Comparison of ENCODE assay signal across 26 cellular contexts in genomic region chr10:133085251-133086125, GRCh38. TPM values are rescaled to one million over a fixed set of nuclear protein-coding genes. Genes with fewer than 3 reads are reported as not detected.
"Had no signal": no experiment of that assay in that cellular context is flagged by ENCODE, and none has a peak within 500 bp of the region (broad histone marks: within the 10 kb centered on the region; RNA-seq: fewer than 3 reads in every experiment).

No MANE protein-coding gene starts in this region.

- H3K36me3 Mint-ChIP-seq: activated naive CD8-positive, alpha-beta T cell treated with anti-CD3 and anti-CD28 coated beads, Interleukin-2, amount 10 ng/mL, durations not matched to agents 7 days and 5 days; WTC11 had no signal

- H3K4me1 Mint-ChIP-seq: activated naive CD8-positive, alpha-beta T cell treated with anti-CD3 and anti-CD28 coated beads, Interleukin-2, amount 10 ng/mL, durations not matched to agents 7 days and 5 days had no signal

- ATAC-seq: activated CD8-positive, alpha-beta T cell treated with anti-CD3 and anti-CD28 coated beads, Interleukin-2, amount 10 ng/mL, durations not matched to agents 7 days and 5 days; SK-N-SH treated with all-trans-retinoic acid at 6 μM for 48 hours; WTC11 had no signal

- DNase-seq: activated CD4-positive, alpha-beta T cell treated with anti-CD3 and anti-CD28 coated beads for 48 hours; activated CD4-positive, alpha-beta T cell treated with anti-CD3 and anti-CD28 coated beads, Interleukin-2, amount 50 U/mL, for 4 hours; activated CD4-positive, CD25-positive, alpha-beta regulatory T cell treated with anti-CD3 and anti-CD28 coated beads, Interleukin-2, amount 50 U/mL, for 72 hours; activated CD8-positive, alpha-beta memory T cell treated with anti-CD3 and anti-CD28 coated beads, Interleukin-2, amount 50 U/mL, for 48 hours; activated CD8-positive, alpha-beta T cell treated with anti-CD3 and anti-CD28 coated beads, Interleukin-2, amount 10 ng/mL, durations not matched to agents 7 days and 5 days; activated naive CD4-positive, alpha-beta T cell treated with anti-CD3 and anti-CD28 coated beads, Interleukin-2, amount 50 U/mL, for 16 hours; activated naive CD8-positive, alpha-beta T cell treated with anti-CD3 and anti-CD28 coated beads, Interleukin-2, amount 10 ng/mL, durations not matched to agents 7 days and 5 days; activated T-cell treated with anti-CD3 and anti-CD28 coated beads, Interleukin-2, amount 50 U/mL, for 1 hour; adrenal gland; aorta; Kasumi-1; NCI-H1048; NCI-H146; NCI-H187 treated with DMSO at 0.1 percent for 48 hours; NCI-H510A treated with DMSO at 0.1 percent for 48 hours; NCI-H69; NK-92 treated with Interleukin-12 subunit alpha and Interleukin-12 subunit beta, amount 100 ng/mL, for 24 hours; SHP77 had no signal

- H3K9me3 Mint-ChIP-seq: activated naive CD8-positive, alpha-beta T cell treated with anti-CD3 and anti-CD28 coated beads, Interleukin-2, amount 10 ng/mL, durations not matched to agents 7 days and 5 days; T-helper 1 cell treated with Interleukin-12 subunit alpha and Interleukin-12 subunit beta and Interleukin-4 antibody, amounts not matched to agents 30 μg/mL and 1 μg/mL, for 36 hours; WTC11 had no signal

- H3K27ac ChIP-seq: breast epithelium, SJSA1 had no signal

- H3K27ac Mint-ChIP-seq: activated CD8-positive, alpha-beta T cell treated with anti-CD3 and anti-CD28 coated beads, Interleukin-2, amount 10 ng/mL, durations not matched to agents 7 days and 5 days; activated naive CD8-positive, alpha-beta T cell treated with anti-CD3 and anti-CD28 coated beads, Interleukin-2, amount 10 ng/mL, durations not matched to agents 7 days and 5 days; T-helper 1 cell treated with Interleukin-12 subunit alpha and Interleukin-12 subunit beta and Interleukin-4 antibody, amounts not matched to agents 30 μg/mL and 1 μg/mL, for 36 hours had no signal

- FAIRE-seq: RCC 7860 had no signal

- H3K4me3 ChIP-seq: adrenal gland, breast epithelium, SJSA1 had no signal

- H3K36me3 ChIP-seq: adrenal gland, breast epithelium, SJSA1 had no signal

- H3K4me1 ChIP-seq: adrenal gland, breast epithelium, SJSA1 had no signal

- H3K9me3 ChIP-seq: adrenal gland, breast epithelium, SJSA1 had no signal

- H3K4me3 Mint-ChIP-seq: activated CD8-positive, alpha-beta T cell treated with anti-CD3 and anti-CD28 coated beads, Interleukin-2, amount 10 ng/mL, durations not matched to agents 7 days and 5 days; activated naive CD8-positive, alpha-beta T cell treated with anti-CD3 and anti-CD28 coated beads, Interleukin-2, amount 10 ng/mL, durations not matched to agents 7 days and 5 days; T-helper 1 cell treated with Interleukin-12 subunit alpha and Interleukin-12 subunit beta and Interleukin-4 antibody, amounts not matched to agents 30 μg/mL and 1 μg/mL, for 36 hours; WTC11 had no signal

RNA-seq across cellular contexts. Expression of gene ADGRA1, which starts 2.2 kb away (rescaled TPM):
- total RNA-seq: activated CD8-positive, alpha-beta T cell treated with anti-CD3 and anti-CD28 coated beads, Interleukin-2, amount 10 ng/mL, durations not matched to agents 7 days and 5 days; activated naive CD8-positive, alpha-beta T cell treated with anti-CD3 and anti-CD28 coated beads, Interleukin-2, amount 10 ng/mL, durations not matched to agents 7 days and 5 days; aorta; chondrocyte; M059J; SJSA1 had no signal
